Comparison of ENCODE assay signal across 19 cellular contexts in genomic region chr1:156226782-156227181, GRCh38. TPM values are rescaled to one million over a fixed set of nuclear protein-coding genes. Genes with fewer than 3 reads are reported as not detected.
A peak's percentile ranks its signal among the peaks of the same experiment; 100 is the strongest.
DNase-seq lines count a peak whose midpoint lies in the region; ATAC-seq lines count a peak whose summit lies in the region.
"Had no signal": no experiment of that assay in that cellular context is flagged by ENCODE, and none has a peak within 500 bp of the region (broad histone marks: within the 10 kb centered on the region; RNA-seq: fewer than 3 reads in every experiment).

No MANE protein-coding gene starts in this region.

- H3K9me3 Mint-ChIP-seq in T-helper 1 cell treated with Interleukin-12 subunit alpha and Interleukin-12 subunit beta and Interleukin-4 antibody, amounts not matched to agents 30 μg/mL and 1 μg/mL, for 36 hours: no peaks in the 10 kb centered on the region
- no peaks in the 10 kb centered on the region for H3K9me3 Mint-ChIP-seq in activated naive CD8-positive, alpha-beta T cell treated with anti-CD3 and anti-CD28 coated beads for 36 hours
- H3K9me3 Mint-ChIP-seq: nephron progenitor cell had no signal

- ATAC-seq in GM19023 (IDR thresholded peaks at IDR 0.05; ENCODE audit: unreplicated experiment): peak; percentile 12
- ATAC-seq in HG03565 (IDR thresholded peaks at IDR 0.05; ENCODE audit: unreplicated experiment): peak; percentile 8
- ATAC-seq: psoas muscle, upper lobe of right lung had no signal

- DNase-seq in T-helper 1 cell: no peak
- no peak for DNase-seq in activated naive CD8-positive, alpha-beta T cell treated with anti-CD3 and anti-CD28 coated beads for 36 hours
- DNase-seq in occipital lobe (lab: John Stamatoyannopoulos, UW): no peak
- no peak for DNase-seq in MV-4-11 (lab: John Stamatoyannopoulos, UW)
- DNase-seq in NCI-H748 treated with DMSO at 0.1 percent for 48 hours (lab: John Stamatoyannopoulos, UW): no peak
- DNase-seq: BE2C, hippocampal formation, kidney, mesendoderm, NCI-H1694, NCI-H446, nephron progenitor cell, Right ventricle myocardium superior, upper lobe of right lung had no signal

- H3K27ac Mint-ChIP-seq in T-helper 1 cell treated with Interleukin-12 subunit alpha and Interleukin-12 subunit beta and Interleukin-4 antibody, amounts not matched to agents 30 μg/mL and 1 μg/mL, for 36 hours: peak overlapping the region; percentile 60
- peak overlapping the region; percentile 90 for H3K27ac Mint-ChIP-seq in activated naive CD8-positive, alpha-beta T cell treated with anti-CD3 and anti-CD28 coated beads for 36 hours
- H3K27ac Mint-ChIP-seq: nephron progenitor cell had no signal

- no peaks in the 10 kb centered on the region for H3K27me3 Mint-ChIP-seq in T-helper 1 cell treated with Interleukin-12 subunit alpha and Interleukin-12 subunit beta and Interleukin-4 antibody, amounts not matched to agents 30 μg/mL and 1 μg/mL, for 36 hours (ENCODE audit: low read depth)
- no peaks in the 10 kb centered on the region for H3K27me3 Mint-ChIP-seq in activated naive CD8-positive, alpha-beta T cell treated with anti-CD3 and anti-CD28 coated beads for 36 hours

- H3K4me1 Mint-ChIP-seq in T-helper 1 cell treated with Interleukin-12 subunit alpha and Interleukin-12 subunit beta and Interleukin-4 antibody, amounts not matched to agents 30 μg/mL and 1 μg/mL, for 36 hours (ENCODE audit: low read depth): peaks cover 37% of the 10 kb centered on the region
- peaks cover 51% of the 10 kb centered on the region for H3K4me1 Mint-ChIP-seq in activated naive CD8-positive, alpha-beta T cell treated with anti-CD3 and anti-CD28 coated beads for 36 hours

- no peak overlapping the region for H3K4me3 Mint-ChIP-seq in T-helper 1 cell treated with Interleukin-12 subunit alpha and Interleukin-12 subunit beta and Interleukin-4 antibody, amounts not matched to agents 30 μg/mL and 1 μg/mL, for 36 hours
- H3K4me3 Mint-ChIP-seq in activated naive CD8-positive, alpha-beta T cell treated with anti-CD3 and anti-CD28 coated beads for 36 hours: no peak overlapping the region
- H3K4me3 Mint-ChIP-seq: nephron progenitor cell had no signal

- peaks cover 33% of the 10 kb centered on the region for H3K36me3 Mint-ChIP-seq in T-helper 1 cell treated with Interleukin-12 subunit alpha and Interleukin-12 subunit beta and Interleukin-4 antibody, amounts not matched to agents 30 μg/mL and 1 μg/mL, for 36 hours (ENCODE audit: low read depth)
- peaks cover 44% of the 10 kb centered on the region for H3K36me3 Mint-ChIP-seq in activated naive CD8-positive, alpha-beta T cell treated with anti-CD3 and anti-CD28 coated beads for 36 hours

RNA-seq across cellular contexts. Expression of gene PMF1, which starts 14.0 kb away (rescaled TPM):
- total RNA-seq in activated naive CD8-positive, alpha-beta T cell treated with anti-CD3 and anti-CD28 coated beads for 36 hours: 10 to 100 TPM; 83.4 to 87.3 TPM
- total RNA-seq in occipital lobe: 29.2 TPM

RNA-seq across cellular contexts. Expression of gene BGLAP, which starts 15.2 kb away (rescaled TPM):
- total RNA-seq in activated naive CD8-positive, alpha-beta T cell treated with anti-CD3 and anti-CD28 coated beads for 36 hours: 1 to 10 TPM; 1.6 to 2.2 TPM
- not detected for total RNA-seq in occipital lobe
- total RNA-seq: M059J had no signal

RNA-seq across cellular contexts. Expression of gene PAQR6, which starts 21.1 kb away (rescaled TPM):
- 1 to 10 TPM; 4.4 to 4.9 TPM for total RNA-seq in activated naive CD8-positive, alpha-beta T cell treated with anti-CD3 and anti-CD28 coated beads for 36 hours
- 8.6 TPM for total RNA-seq in occipital lobe

RNA-seq across cellular contexts. Expression of gene SLC25A44, which starts 32.9 kb away (rescaled TPM):
- 10 to 100 TPM; 55.0 to 60.7 TPM for total RNA-seq in activated naive CD8-positive, alpha-beta T cell treated with anti-CD3 and anti-CD28 coated beads for 36 hours
- 9.7 TPM for total RNA-seq in occipital lobe

RNA-seq across cellular contexts. Expression of gene SMG5, which starts 55.8 kb away (rescaled TPM):
- 10 to 100 TPM; 90.7 to 92.0 TPM for total RNA-seq in activated naive CD8-positive, alpha-beta T cell treated with anti-CD3 and anti-CD28 coated beads for 36 hours
- total RNA-seq in occipital lobe: 31.2 TPM
